8 cellular contexts compared by ENCODE assay signal in genomic region chr6:26270903-26271639, GRCh38.
DNase-seq lines count a peak whose midpoint lies in the region; ATAC-seq, FAIRE-seq and TF ChIP-seq lines count a peak whose summit lies in the region.

No MANE protein-coding gene starts in this region.

- no peak overlapping the region for H3K4ac ChIP-seq in mesenchymal stem cell (ENCODE audit: low read depth in 1 of 2, low read length in 2 of 2)

- 1% methylated on average over 45 of the region's 47 CpGs for WGBS in mesenchymal stem cell

- peak overlapping the region in 1 of 2 donors; percentile 35 for H3K27ac Mint-ChIP-seq in effector memory CD8-positive, alpha-beta T cell

- no peak overlapping the region for H2BK120ac ChIP-seq in mesenchymal stem cell (ENCODE audit: low read depth, low read length)

- no peak overlapping the region for H2BK15ac ChIP-seq in mesenchymal stem cell (ENCODE audit: low read depth, poor library complexity, severe bottlenecking)

- H3K36me3 ChIP-seq in mesenchymal stem cell (ENCODE audit: control insufficient read depth in 1 of 2, insufficient read depth in 2 of 2, low read depth in 1 of 2, low read length in 2 of 2): no peaks in the 10 kb centered on the region

- H3K27me3 Mint-ChIP-seq in effector memory CD8-positive, alpha-beta T cell: no peaks in the 10 kb centered on the region

- H3K27me3 ChIP-seq in mesenchymal stem cell (ENCODE audit: control insufficient read depth in 1 of 2, insufficient read depth in 1 of 2, low read length in 2 of 2): no peaks in the 10 kb centered on the region

- H3K23ac ChIP-seq in mesenchymal stem cell (ENCODE audit: low read length in 2 of 2): peak overlapping the region in 1 of 2 experiments; percentile 23

- peak overlapping the region; percentile 84 for H3K27ac ChIP-seq in mesenchymal stem cell (ENCODE audit: low read length, poor library complexity, severe bottlenecking)

- no peak overlapping the region for H2BK5ac ChIP-seq in mesenchymal stem cell (ENCODE audit: low read depth, low read length, poor library complexity, severe bottlenecking)

- H3K79me1 ChIP-seq in mesenchymal stem cell (replicated peaks; ENCODE audit: low read length, poor library complexity, severe bottlenecking): peaks cover 3% of the 10 kb centered on the region

- no peaks in the 10 kb centered on the region for H3K9me3 ChIP-seq in mesenchymal stem cell (ENCODE audit: control insufficient read depth, low read length)

- H4K8ac ChIP-seq in mesenchymal stem cell (ENCODE audit: low read length): no peak overlapping the region

- DNase-seq in GM13977 (ENCODE audit: low spot score): peak; percentile 92
- DNase-seq in NCI-H69 (lab: John Stamatoyannopoulos, UW): peak; percentile 98
- DNase-seq in activated CD8-positive, alpha-beta memory T cell treated with anti-CD3 and anti-CD28 coated beads for 24 hours: peak; percentile 84
- DNase-seq in effector memory CD8-positive, alpha-beta T cell: peak; percentile 85 to 90 (median 89)
- DNase-seq in mesenchymal stem cell: peak; percentile 92
- peak; percentile 53 to 66 for DNase-seq in stimulated activated CD8-positive, alpha-beta memory T cell treated with anti-CD3 and anti-CD28 coated beads, Interleukin-4, amount 100 ng/mL, for 1 hour (ENCODE audit: low read depth in 2 of 2, low spot score in 1 of 2)
- DNase-seq in D721Med (ENCODE audit: insufficient read length, low spot score): no peak

- H3K36me3 Mint-ChIP-seq in effector memory CD8-positive, alpha-beta T cell (ENCODE audit: insufficient read depth): peaks cover 8% of the 10 kb centered on the region

- no peak for FAIRE-seq in D721Med (lab: Jason Lieb, UNC)

- H2BK12ac ChIP-seq in mesenchymal stem cell (ENCODE audit: low read length in 2 of 2): no peak overlapping the region

- no peak overlapping the region for H2AK5ac ChIP-seq in mesenchymal stem cell (ENCODE audit: low read length, severe bottlenecking)

- ATAC-seq in HG02943 (IDR thresholded peaks at IDR 0.05; ENCODE audit: low read depth, unreplicated experiment): peak; percentile 31
- peak; percentile 18 for ATAC-seq in effector memory CD8-positive, alpha-beta T cell (replicated peaks)

- peak overlapping the region in 1 of 2 experiments; percentile 61 for H3K18ac ChIP-seq in mesenchymal stem cell (ENCODE audit: low read depth in 1 of 2, low read length in 2 of 2)

- no peak for TF ChIP-seq CTCF in GM13977 (IDR thresholded peaks at IDR 0.05; ENCODE audit: extremely low read depth, insufficient read depth, missing control alignments)
- no peak for TF ChIP-seq CTCF in D721Med (IDR thresholded peaks at IDR 0.05; ENCODE audit: insufficient read depth, missing control alignments)

- H3K4me3 Mint-ChIP-seq in effector memory CD8-positive, alpha-beta T cell: no peak overlapping the region

- H4K91ac ChIP-seq in mesenchymal stem cell (ENCODE audit: low read length): no peak overlapping the region

- H3K4me3 ChIP-seq in mesenchymal stem cell (ENCODE audit: insufficient read depth in 1 of 2, low read depth in 1 of 2, low read length in 2 of 2): peak overlapping the region; percentile 69 to 78

- H3K4me1 Mint-ChIP-seq in effector memory CD8-positive, alpha-beta T cell (ENCODE audit: low read depth in 2 of 2): peaks cover 6 to 19% of the 10 kb centered on the region in 2 donors

- H3K4me1 ChIP-seq in mesenchymal stem cell (ENCODE audit: control insufficient read depth, insufficient read depth, low read depth, low read length): peaks cover 10% of the 10 kb centered on the region

- H2AFZ ChIP-seq in mesenchymal stem cell (ENCODE audit: low read depth, low read length): no peak overlapping the region

- no peak overlapping the region for H3K14ac ChIP-seq in mesenchymal stem cell (ENCODE audit: low read length in 2 of 2)

- in situ Hi-C loops in GM13977 (cut with MboI; ENCODE audit: low pct_unique_long_range_greater_than_20kb, low sequenced_read_pairs, unreplicated experiment): no loop called here

- peak overlapping the region; percentile 87 for H3K9ac ChIP-seq in mesenchymal stem cell (ENCODE audit: low read length)

- H3K9me3 Mint-ChIP-seq in effector memory CD8-positive, alpha-beta T cell: no peaks in the 10 kb centered on the region

- peak overlapping the region; percentile 95 for H3K4me2 ChIP-seq in mesenchymal stem cell (ENCODE audit: low read length, poor library complexity, severe bottlenecking)
